ENCODE assay signal across 19 cellular contexts in genomic region chr16:58013201-58013956, GRCh38. TPM values are rescaled to one million over a fixed set of nuclear protein-coding genes. Genes with fewer than 3 reads are reported as not detected.
DNase-seq lines count a peak whose midpoint lies in the region; ATAC-seq, FAIRE-seq and TF ChIP-seq lines count a peak whose summit lies in the region.
"Had no signal": no experiment of that assay in that cellular context is flagged by ENCODE, and none has a peak within 500 bp of the region (broad histone marks: within the 10 kb centered on the region; RNA-seq: fewer than 3 reads in every experiment).

No MANE protein-coding gene starts in this region.

- H3K9ac ChIP-seq in K562 (ENCODE audit: insufficient read depth in 1 of 2, low read depth in 2 of 2, low read length in 2 of 2) (no peak overlapping the region), mesendoderm (ENCODE audit: low read length) (peak overlapping the region; percentile 35)
- H3K9ac ChIP-seq: GM23248 had no signal

- H3K79me1 ChIP-seq in mesendoderm (ENCODE audit: low read length) = peaks cover 3% of the 10 kb centered on the region

- peak overlapping the region; percentile 81 for H2AK5ac ChIP-seq in mesendoderm (ENCODE audit: low read length)

- no peak for TF ChIP-seq EP300 in K562 (IDR thresholded peaks at IDR 0.05; ENCODE audit: low read length)

- H3K36me3 ChIP-seq in K562 (ENCODE audit: control insufficient read depth, insufficient read depth, low read length) (peaks cover 51% of the 10 kb centered on the region; the same call in 2 of the 3 replicates), mesendoderm (ENCODE audit: control insufficient read depth, insufficient read depth, low read length) (peaks cover 3% of the 10 kb centered on the region)

- no peaks in the 10 kb centered on the region for H3K9me3 ChIP-seq in K562 (replicated peaks; ENCODE audit: control insufficient read depth, insufficient read depth, low read depth, low read length)
- H3K9me3 ChIP-seq: A549, BE2C had no signal

- H3K27ac Mint-ChIP-seq in WTC11 = no peak overlapping the region
- H3K27ac Mint-ChIP-seq in type B pancreatic cell = no peak overlapping the region

- no peak overlapping the region for H2BK120ac ChIP-seq in mesendoderm (ENCODE audit: low read depth, low read length)

- in situ Hi-C loops in K562 (cut with MboI) = loop anchor here (10.0 kb wide), 2 partner anchors 111 to 281 kb away; partner anchors contain the start of genes CFAP20 and PRSS54

- peak overlapping the region; percentile 65 for H2BK5ac ChIP-seq in mesendoderm (ENCODE audit: low read length)

- no peak overlapping the region for H2AFZ ChIP-seq in K562 (ENCODE audit: low read depth, low read length)
- H2AFZ ChIP-seq: GM23248 had no signal

- no peak overlapping the region for H4K8ac ChIP-seq in mesendoderm (ENCODE audit: low read depth, low read length)

- no peak overlapping the region for H3K18ac ChIP-seq in mesendoderm (ENCODE audit: low read length)

- no peak overlapping the region for H3K4me2 ChIP-seq in K562 (ENCODE audit: insufficient read depth, low read length)
- no peak overlapping the region for H3K4me2 ChIP-seq in mesendoderm (ENCODE audit: low read length)
- H3K4me2 ChIP-seq: A549 had no signal

- H2BK15ac ChIP-seq in mesendoderm (replicated peaks; ENCODE audit: low read depth) = no peak overlapping the region

- no peaks in the 10 kb centered on the region for H3K4me1 ChIP-seq in K562 (replicated peaks in 1 of 2; ENCODE audit: control insufficient read depth in 2 of 2, insufficient read depth in 2 of 2, low read length in 2 of 2)
- peaks cover 28% of the 10 kb centered on the region for H3K4me1 ChIP-seq in mesendoderm (ENCODE audit: control insufficient read depth, low read depth, low read length)
- H3K4me1 ChIP-seq: BE2C had no signal

- POLR2A ChIA-PET in K562 (lab: Yijun Ruan, JAX) = interaction anchor here (0.6 kb wide), 1 partner anchor 295 kb away, joined by 3 read pairs; no protein-coding TSS in a partner anchor
- POLR2A ChIA-PET in WTC11 (lab: Charles Lee) = no interaction called here

- FAIRE-seq in HTR-8/SVneo (lab: Jason Lieb, UNC) (peak; percentile 9), K562 (lab: Jason Lieb, UNC) (no peak)
- FAIRE-seq: A549, G401.6, GM12891, H54 had no signal

- intact Hi-C loops in K562 (cut with micrococcal nuclease) = no loop called here

- H4K20me1 ChIP-seq in K562 (replicated peaks; ENCODE audit: control insufficient read depth, insufficient read depth, low read length) = no peaks in the 10 kb centered on the region

- 81% methylated on average over 9 of the region's 9 CpGs for WGBS in K562 (ENCODE audit: insufficient coverage, low coverage, missing lambda C conversion rate)
- no CpG with 5 or more reads among the region's 9 CpGs for WGBS in mesendoderm (ENCODE audit: extremely low coverage, insufficient coverage, low lambda C conversion rate)

- H3K4me1 Mint-ChIP-seq in WTC11 = peaks cover 13% of the 10 kb centered on the region
- H3K4me1 Mint-ChIP-seq in type B pancreatic cell (ENCODE audit: unreplicated experiment) = peaks cover 9% of the 10 kb centered on the region
- H3K4me1 Mint-ChIP-seq: CD4-positive, alpha-beta memory T cell had no signal

- no peak for TF ChIP-seq RAD21 in K562 (CRISPR knock-in tag; conservative IDR thresholded peaks at IDR 0.05 in 1 of 2, IDR thresholded peaks at IDR 0.05 in 1 of 2)

- CTCF ChIA-PET in K562 (lab: Yijun Ruan, JAX; ENCODE audit: low intra/inter-chr PET ratio) = no interaction called here
- CTCF ChIA-PET in WTC11 (lab: Charles Lee) = interaction anchor here (1.7 to 2.4 kb wide), 3 partner anchors 19 to 109 kb away, joined by 6 to 8 read pairs (median 8); no protein-coding TSS in a partner anchor

- H3K27me3 ChIP-seq in K562 (ENCODE audit: control insufficient read depth in 2 of 2, insufficient read depth in 2 of 2, low read length in 2 of 2) = no peaks in the 10 kb centered on the region
- no peaks in the 10 kb centered on the region for H3K27me3 ChIP-seq in mesendoderm (ENCODE audit: insufficient read depth, low read length, poor library complexity)
- H3K27me3 ChIP-seq: BE2C had no signal

- no peak overlapping the region for H3K23ac ChIP-seq in mesendoderm (ENCODE audit: low read length)

- no peak overlapping the region for H3K4ac ChIP-seq in mesendoderm (ENCODE audit: low read depth, low read length)

- H3K27ac ChIP-seq in K562 (ENCODE audit: extremely low read depth, low read depth, low read length) (no peak overlapping the region), mesendoderm (ENCODE audit: low read depth, low read length) (peak overlapping the region; percentile 39)
- H3K27ac ChIP-seq: A549, C4-2B, GM23248 had no signal

- H3K56ac ChIP-seq in mesendoderm (ENCODE audit: low read length) = peak overlapping the region; percentile 80

- H3K4me3 ChIP-seq in K562 (no peak overlapping the region), mesendoderm (ENCODE audit: low read length) (no peak overlapping the region)
- H3K4me3 ChIP-seq: A549, GM23248 had no signal

- no peak for TF ChIP-seq POLR2A in K562 (conservative IDR thresholded peaks at IDR 0.05)

- H3K36me3 Mint-ChIP-seq in WTC11 (peaks cover 18% of the 10 kb centered on the region), type B pancreatic cell (peaks cover 15% of the 10 kb centered on the region)

- no peaks in the 10 kb centered on the region for H3K27me3 Mint-ChIP-seq in WTC11 (ENCODE audit: low read depth)
- no peaks in the 10 kb centered on the region for H3K27me3 Mint-ChIP-seq in type B pancreatic cell
- H3K27me3 Mint-ChIP-seq: CD4-positive, alpha-beta memory T cell; IgD-negative memory B cell had no signal

- no peaks in the 10 kb centered on the region for H3K9me3 Mint-ChIP-seq in WTC11
- no peaks in the 10 kb centered on the region for H3K9me3 Mint-ChIP-seq in type B pancreatic cell
- H3K9me3 Mint-ChIP-seq: CD4-positive, alpha-beta memory T cell; IgD-negative memory B cell had no signal

- BruUV-seq in K562 (replicated peaks; lab: Mats Ljungman, UMichigan) = no TSS peak

- H3K9me1 ChIP-seq in K562 (ENCODE audit: control insufficient read depth, insufficient read depth, low read length) = peaks cover 2% of the 10 kb centered on the region

- no peak overlapping the region for H4K5ac ChIP-seq in mesendoderm (ENCODE audit: low read length)

- no peaks in the 10 kb centered on the region; the same call in 2 of the 3 replicates for H3K79me2 ChIP-seq in K562 (ENCODE audit: control insufficient read depth, insufficient read depth, low read length)
- no peaks in the 10 kb centered on the region for H3K79me2 ChIP-seq in mesendoderm (ENCODE audit: control insufficient read depth, insufficient read depth, low read length)

- DNase-seq in ELF-1 (ENCODE audit: low read depth, low spot score) = peak; percentile 57
- no peak for DNase-seq in HTR-8/SVneo (ENCODE audit: insufficient read length, low spot score)
- DNase-seq in K562 (ENCODE audit: extremely low read depth in 1 of 4, low spot score in 3 of 4) = no peak
- peak; percentile 28 for DNase-seq in mesendoderm
- no peak for DNase-seq in WTC11 (ENCODE audit: low spot score)
- no peak for DNase-seq in mesenteric fat pad (ENCODE audit: low spot score)
- no peak for DNase-seq in type B pancreatic cell (ENCODE audit: extremely low spot score, unreplicated experiment)
- DNase-seq: BE2C; CD4-positive, alpha-beta memory T cell; DMS79; GM23248 had no signal

- ATAC-seq in K562 (no peak), WTC11 (no peak)
- ATAC-seq: A549, HCT116 had no signal

- TF ChIP-seq CTCF in K562 (IDR thresholded peaks at IDR 0.05 in 2 of 3, conservative IDR thresholded peaks at IDR 0.05 in 1 of 3; ENCODE audit: insufficient read depth in 2 of 3, low read depth in 1 of 3, low read length in 3 of 3) (no peak), WTC11 (IDR thresholded peaks at IDR 0.05) (no peak), type B pancreatic cell (conservative IDR thresholded peaks at IDR 0.05) (no peak)

- H3K4me3 Mint-ChIP-seq in WTC11 = no peak overlapping the region
- no peak overlapping the region for H3K4me3 Mint-ChIP-seq in type B pancreatic cell
- H3K4me3 Mint-ChIP-seq: CD4-positive, alpha-beta memory T cell; IgD-negative memory B cell had no signal

RNA-seq across cellular contexts. Expression of gene USB1, which starts 12.2 kb away (rescaled TPM):
- total RNA-seq in K562 (2011; cell fraction: chromatin; rRNA removed; ENCODE audit: low replicate concordance) = 49.8 and 89.2 TPM in 2 replicates
- total RNA-seq in K562 (2011; cell fraction: nucleolus; rRNA removed) = 52.8 and 56.4 TPM in 2 replicates
- total RNA-seq in K562 (2011; cell fraction: nucleoplasm; rRNA removed) = 57.2 and 72.5 TPM in 2 replicates
- total RNA-seq in K562 (2014; rRNA removed) (18.0 and 19.4 TPM in 2 replicates), K562 (2014; rRNA removed; fragmentation: Illumina TruSeq; extraction: Trizol) (12.1 and 13.1 TPM in 2 replicates), K562 (2015; rRNA removed; fragmentation: Illumina TruSeq; extraction: Trizol) (16.0 and 18.9 TPM in 2 replicates), K562 (2021) (69.6 and 73.6 TPM in 2 replicates), WTC11 (2021) (67.1 to 75.2 TPM (median 69.6 TPM) in 3 replicates), mesenteric fat pad (40.8 TPM), type B pancreatic cell (ENCODE audit: low replicate concordance) (39.7 and 42.9 TPM in 2 replicates)
- polyA plus RNA-seq in K562 (2011; rRNA removed) (46.2 and 60.1 TPM in 2 replicates), K562 (2014; fragmentation: Illumina TruSeq; extraction: Trizol) (64.4 and 93.9 TPM in 2 replicates), K562 (2014; fragmentation: Nextera tagmentation; extraction: Ambion mirVana) (10 to 100 TPM; 11.6 to 12.1 TPM), K562 (2014; rRNA removed) (53.8 and 67.5 TPM in 2 replicates)
- polyA plus RNA-seq in K562 (2011; cell fraction: cytosol; rRNA removed) = 64.2 and 91.2 TPM in 2 replicates
- 37.6 and 65.1 TPM in 2 replicates for polyA plus RNA-seq in K562 (2011; cell fraction: nucleus; rRNA removed)
- polyA plus RNA-seq in K562 (2012) = 49.3 and 58.2 TPM in 2 replicates
- 29.9 and 44.9 TPM in 2 replicates for polyA minus RNA-seq in K562 (2011; rRNA and poly(A)+ RNA removed)
- 42.9 and 56.9 TPM in 2 replicates for polyA minus RNA-seq in K562 (2011; cell fraction: cytosol; rRNA and poly(A)+ RNA removed)
- 27.5 and 27.6 TPM in 2 replicates for polyA minus RNA-seq in K562 (2011; cell fraction: nucleus; rRNA and poly(A)+ RNA removed)
- 61.7 TPM for polyA plus RNA-seq in mesendoderm (2013, experiment 1 of 2)
- polyA plus RNA-seq in mesendoderm (2013, experiment 2 of 2) = 60.1 TPM

RNA-seq across cellular contexts. Expression of gene MMP15, which starts 12.2 kb away (rescaled TPM):
- total RNA-seq in K562 (2011; cell fraction: chromatin; rRNA removed; ENCODE audit: low replicate concordance) = 6.1 and 32.3 TPM in 2 replicates
- total RNA-seq in K562 (2011; cell fraction: nucleolus; rRNA removed) = 29.6 and 31.0 TPM in 2 replicates
- total RNA-seq in K562 (2011; cell fraction: nucleoplasm; rRNA removed) = 16.6 and 19.7 TPM in 2 replicates
- total RNA-seq in K562 (2014; rRNA removed) (10.3 and 11.9 TPM in 2 replicates), K562 (2014; rRNA removed; fragmentation: Illumina TruSeq; extraction: Trizol) (1.9 and 2.9 TPM in 2 replicates), K562 (2015; rRNA removed; fragmentation: Illumina TruSeq; extraction: Trizol) (5.5 and 5.6 TPM in 2 replicates), K562 (2021) (20.3 and 20.4 TPM in 2 replicates), WTC11 (2021) (55.5 to 60.7 TPM (median 58.2 TPM) in 3 replicates), mesenteric fat pad (23.2 TPM), type B pancreatic cell (ENCODE audit: low replicate concordance) (33.2 and 46.3 TPM in 2 replicates)
- polyA plus RNA-seq in K562 (2011; rRNA removed) (3.0 and 8.4 TPM in 2 replicates), K562 (2014; fragmentation: Illumina TruSeq; extraction: Trizol) (6.3 and 8.6 TPM in 2 replicates), K562 (2014; fragmentation: Nextera tagmentation; extraction: Ambion mirVana) (under 1 TPM; 0.01 to 0.06 TPM), K562 (2014; rRNA removed) (7.9 and 9.6 TPM in 2 replicates)
- 8.5 and 13.5 TPM in 2 replicates for polyA plus RNA-seq in K562 (2011; cell fraction: cytosol; rRNA removed)
- 14.8 and 18.6 TPM in 2 replicates for polyA plus RNA-seq in K562 (2011; cell fraction: nucleus; rRNA removed)
- 9.6 and 14.7 TPM in 2 replicates for polyA plus RNA-seq in K562 (2012)
- polyA minus RNA-seq in K562 (2011; rRNA and poly(A)+ RNA removed) = 2.8 and 3.4 TPM in 2 replicates
- polyA minus RNA-seq in K562 (2011; cell fraction: cytosol; rRNA and poly(A)+ RNA removed) = 11.7 and 17.5 TPM in 2 replicates
- polyA minus RNA-seq in K562 (2011; cell fraction: nucleus; rRNA and poly(A)+ RNA removed) = 6.5 and 10.6 TPM in 2 replicates
- polyA plus RNA-seq in mesendoderm (2013, experiment 1 of 2) = 20.9 TPM
- polyA plus RNA-seq in mesendoderm (2013, experiment 2 of 2) = 20.0 TPM
- polyA plus RNA-seq: IgD-negative memory B cell had no signal

RNA-seq across cellular contexts. Expression of gene ZNF319, which starts 12.9 kb away (rescaled TPM):
- total RNA-seq in K562 (2011; cell fraction: chromatin; rRNA removed; ENCODE audit: low replicate concordance) = 3.7 and 13.4 TPM in 2 replicates
- 6.6 and 7.3 TPM in 2 replicates for total RNA-seq in K562 (2011; cell fraction: nucleolus; rRNA removed)
- 3.7 and 4.7 TPM in 2 replicates for total RNA-seq in K562 (2011; cell fraction: nucleoplasm; rRNA removed)
- total RNA-seq in K562 (2014; rRNA removed) = 1.4 TPM in 2 replicates
- 0.80 and 0.87 TPM in 2 replicates for total RNA-seq in K562 (2014; rRNA removed; fragmentation: Illumina TruSeq; extraction: Trizol)
- total RNA-seq in K562 (2015; rRNA removed; fragmentation: Illumina TruSeq; extraction: Trizol) = 1.0 and 1.2 TPM in 2 replicates
- total RNA-seq in K562 (2021) = 5.2 and 5.7 TPM in 2 replicates
- polyA plus RNA-seq in K562 (2011; rRNA removed) = 1.4 and 2.0 TPM in 2 replicates
- 2.3 and 3.2 TPM in 2 replicates for polyA plus RNA-seq in K562 (2011; cell fraction: cytosol; rRNA removed)
- polyA plus RNA-seq in K562 (2011; cell fraction: nucleus; rRNA removed) = 4.9 and 5.1 TPM in 2 replicates
- 3.2 and 6.6 TPM in 2 replicates for polyA plus RNA-seq in K562 (2012)
- 2.1 and 3.6 TPM in 2 replicates for polyA plus RNA-seq in K562 (2014; fragmentation: Illumina TruSeq; extraction: Trizol)
- under 1 TPM; 0.20 to 0.31 TPM for polyA plus RNA-seq in K562 (2014; fragmentation: Nextera tagmentation; extraction: Ambion mirVana)
- polyA plus RNA-seq in K562 (2014; rRNA removed) = 2.7 and 3.2 TPM in 2 replicates
- 2.2 and 3.0 TPM in 2 replicates for polyA minus RNA-seq in K562 (2011; rRNA and poly(A)+ RNA removed)
- polyA minus RNA-seq in K562 (2011; cell fraction: cytosol; rRNA and poly(A)+ RNA removed) = 3.2 and 6.1 TPM in 2 replicates
- 5.5 and 6.2 TPM in 2 replicates for polyA minus RNA-seq in K562 (2011; cell fraction: nucleus; rRNA and poly(A)+ RNA removed)
- 6.1 TPM for polyA plus RNA-seq in mesendoderm (2013, experiment 1 of 2)
- polyA plus RNA-seq in mesendoderm (2013, experiment 2 of 2) = 7.0 TPM
- 4.6 to 5.5 TPM (median 5.3 TPM) in 3 replicates for total RNA-seq in WTC11 (2021)
- total RNA-seq in mesenteric fat pad = 7.5 TPM
- 13.7 and 14.2 TPM in 2 replicates for total RNA-seq in type B pancreatic cell (ENCODE audit: low replicate concordance)

RNA-seq across cellular contexts. Expression of gene CNGB1, which starts 42.5 kb away (rescaled TPM):
- total RNA-seq in K562 (2011; cell fraction: chromatin; rRNA removed; ENCODE audit: low replicate concordance) = not detected in 2 replicates
- total RNA-seq in K562 (2011; cell fraction: nucleolus; rRNA removed) = not detected in 2 replicates
- total RNA-seq in K562 (2011; cell fraction: nucleoplasm; rRNA removed) = not detected in 2 replicates
- total RNA-seq in K562 (2014; rRNA removed) (not detected in 2 replicates), K562 (2014; rRNA removed; fragmentation: Illumina TruSeq; extraction: Trizol) (not detected in 2 replicates), K562 (2015; rRNA removed; fragmentation: Illumina TruSeq; extraction: Trizol) (not detected in 2 replicates), K562 (2021) (not detected in 2 replicates), WTC11 (2021) (not detected in 3 replicates), mesenteric fat pad (not detected), type B pancreatic cell (ENCODE audit: low replicate concordance) (0.19 and 2.3 TPM in 2 replicates)
- polyA plus RNA-seq in K562 (2011; rRNA removed) (not detected in 2 replicates), K562 (2014; fragmentation: Illumina TruSeq; extraction: Trizol) (not detected in 2 replicates), K562 (2014; fragmentation: Nextera tagmentation; extraction: Ambion mirVana) (not detected), K562 (2014; rRNA removed) (not detected in 2 replicates)
- polyA plus RNA-seq in K562 (2011; cell fraction: cytosol; rRNA removed) = not detected in 2 replicates
- polyA plus RNA-seq in K562 (2011; cell fraction: nucleus; rRNA removed) = not detected in 2 replicates
- polyA plus RNA-seq in K562 (2012) = not detected in 2 replicates
- polyA minus RNA-seq in K562 (2011; rRNA and poly(A)+ RNA removed) = not detected in 2 replicates
- polyA minus RNA-seq in K562 (2011; cell fraction: cytosol; rRNA and poly(A)+ RNA removed) = not detected in 2 replicates
- not detected in 2 replicates for polyA minus RNA-seq in K562 (2011; cell fraction: nucleus; rRNA and poly(A)+ RNA removed)
- 0.06 TPM for polyA plus RNA-seq in mesendoderm (2013, experiment 1 of 2)
- under 0.01 TPM for polyA plus RNA-seq in mesendoderm (2013, experiment 2 of 2)
- total RNA-seq: CD4-positive, alpha-beta memory T cell; GM23248 had no signal
- polyA plus RNA-seq: AG04450; CD4-positive, alpha-beta memory T cell; GM23248; IgD-negative memory B cell had no signal

Comparison
In these comparisons a context has a peak if more than half of its experiments do, and no peak if none do; other contexts are left out.
1. DNase-seq: peak in ELF-1 (single experiment) and mesendoderm (single experiment); none in HTR-8/SVneo (single experiment), K562 (0 of 4), WTC11 (single experiment), mesenteric fat pad (single experiment) and type B pancreatic cell (single experiment).